8 cellular contexts compared by ENCODE assay signal in genomic region chr20:47502271-47502730, GRCh38. TPM values are rescaled to one million over a fixed set of nuclear protein-coding genes. Genes with fewer than 3 reads are reported as not detected.
DNase-seq lines count a peak whose midpoint lies in the region; ATAC-seq and TF ChIP-seq lines count a peak whose summit lies in the region.

No MANE protein-coding gene starts in this region.

- H3K9me3 Mint-ChIP-seq in T-helper 2 cell treated with Interferon-gamma antibody and Interleukin-4, amounts not matched to agents 5 μg/mL and 100 μg/mL, for 36 hours = no peaks in the 10 kb centered on the region
- H3K9me3 Mint-ChIP-seq in endothelial cell (ENCODE audit: unreplicated experiment) = no peaks in the 10 kb centered on the region
- peaks cover 0 to 2% (median 0%) of the 10 kb centered on the region in 11 donors for H3K9me3 Mint-ChIP-seq in naive thymus-derived CD4-positive, alpha-beta T cell

- H3K4me1 ChIP-seq in ACC112 (ENCODE audit: control insufficient read depth, insufficient read depth, low read length, unreplicated experiment) = peaks cover 5% of the 10 kb centered on the region
- peaks cover 26 to 34% of the 10 kb centered on the region in 2 donors for H3K4me1 ChIP-seq in naive thymus-derived CD4-positive, alpha-beta T cell (ENCODE audit: control insufficient read depth in 2 of 2, insufficient read depth in 2 of 2, low read length in 2 of 2)

- peak overlapping the region; percentile 93 for H2AFZ ChIP-seq in ACC112 (ENCODE audit: low read length, unreplicated experiment)

- peaks cover 44% of the 10 kb centered on the region for H3K4me1 Mint-ChIP-seq in T-helper 2 cell treated with Interferon-gamma antibody and Interleukin-4, amounts not matched to agents 5 μg/mL and 100 μg/mL, for 36 hours (ENCODE audit: low read depth)
- peaks cover 21% of the 10 kb centered on the region for H3K4me1 Mint-ChIP-seq in endothelial cell (ENCODE audit: unreplicated experiment)
- H3K4me1 Mint-ChIP-seq in naive thymus-derived CD4-positive, alpha-beta T cell = peaks cover 31 to 55% (median 49%) of the 10 kb centered on the region in 7 donors

- H3K27ac Mint-ChIP-seq in T-helper 2 cell treated with Interferon-gamma antibody and Interleukin-4, amounts not matched to agents 5 μg/mL and 100 μg/mL, for 36 hours = peak overlapping the region; percentile 74
- peak overlapping the region; percentile 88 for H3K27ac Mint-ChIP-seq in endothelial cell (ENCODE audit: unreplicated experiment)
- peak overlapping the region; percentile 78 to 98 (median 93) for H3K27ac Mint-ChIP-seq in naive thymus-derived CD4-positive, alpha-beta T cell

- DNase-seq in H7 (no peak), endothelial cell (ENCODE audit: low spot score) (no peak), NOMO-1 treated with dmso at 0.1 percent for 144 hours (lab: John Stamatoyannopoulos, UW; ENCODE audit: unreplicated experiment) (no peak), NCI-H1417 treated with DMSO at 0.1 percent for 48 hours (lab: John Stamatoyannopoulos, UW) (no peak)
- no peak for DNase-seq in T-helper 2 cell treated with Interferon-gamma antibody and Interleukin-4, amounts not matched to agents 5 μg/mL and 100 μg/mL, for 36 hours (ENCODE audit: low spot score)
- DNase-seq in naive thymus-derived CD4-positive, alpha-beta T cell = peak in 3 of 9 donors; percentile 27 to 37 (median 27)

- peaks cover 50% of the 10 kb centered on the region for H3K79me2 ChIP-seq in ACC112 (ENCODE audit: control insufficient read depth, insufficient read depth, low read length, unreplicated experiment)

- peak overlapping the region; percentile 99 for H3K4me3 Mint-ChIP-seq in T-helper 2 cell treated with Interferon-gamma antibody and Interleukin-4, amounts not matched to agents 5 μg/mL and 100 μg/mL, for 36 hours
- H3K4me3 Mint-ChIP-seq in endothelial cell (ENCODE audit: unreplicated experiment) = peak overlapping the region; percentile 99
- H3K4me3 Mint-ChIP-seq in naive thymus-derived CD4-positive, alpha-beta T cell = peak overlapping the region; percentile 80 to 99 (median 97)

- H3K36me3 ChIP-seq in ACC112 (ENCODE audit: insufficient read depth, low read length) = no peaks in the 10 kb centered on the region
- H3K36me3 ChIP-seq in H7 (replicated peaks; ENCODE audit: control insufficient read depth, insufficient read depth, low read length) = no peaks in the 10 kb centered on the region
- peaks cover 0 to 8% (median 0%) of the 10 kb centered on the region in 3 experiments for H3K36me3 ChIP-seq in naive thymus-derived CD4-positive, alpha-beta T cell (ENCODE audit: control insufficient read depth in 2 of 3, insufficient read depth in 3 of 3, low read length in 3 of 3)

- H3K27ac ChIP-seq in ACC112 (ENCODE audit: low read depth, low read length) = peak overlapping the region; percentile 76
- peak overlapping the region; percentile 80 for H3K27ac ChIP-seq in naive thymus-derived CD4-positive, alpha-beta T cell (ENCODE audit: low read depth, low read length)

- H3K9me3 ChIP-seq in naive thymus-derived CD4-positive, alpha-beta T cell (ENCODE audit: control insufficient read depth in 2 of 3, low read length in 3 of 3) = no peaks in the 10 kb centered on the region

- no peaks in the 10 kb centered on the region for H3K27me3 Mint-ChIP-seq in T-helper 2 cell treated with Interferon-gamma antibody and Interleukin-4, amounts not matched to agents 5 μg/mL and 100 μg/mL, for 36 hours (ENCODE audit: low read depth)
- peaks cover 3% of the 10 kb centered on the region for H3K27me3 Mint-ChIP-seq in endothelial cell (ENCODE audit: unreplicated experiment)
- H3K27me3 Mint-ChIP-seq in naive thymus-derived CD4-positive, alpha-beta T cell = peaks cover 0 to 2% (median 0%) of the 10 kb centered on the region in 5 donors

- H3K36me3 Mint-ChIP-seq in T-helper 2 cell treated with Interferon-gamma antibody and Interleukin-4, amounts not matched to agents 5 μg/mL and 100 μg/mL, for 36 hours (ENCODE audit: low read depth) = peaks cover 15% of the 10 kb centered on the region
- peaks cover 5% of the 10 kb centered on the region for H3K36me3 Mint-ChIP-seq in endothelial cell (ENCODE audit: low read depth, unreplicated experiment)
- H3K36me3 Mint-ChIP-seq in naive thymus-derived CD4-positive, alpha-beta T cell = peaks cover 0 to 12% (median 0%) of the 10 kb centered on the region in 5 donors

- H3K4me3 ChIP-seq in ACC112 (ENCODE audit: low read depth, low read length) (peak overlapping the region; percentile 84), H7 (ENCODE audit: insufficient read depth, low read depth, low read length) (peak overlapping the region; percentile 96)
- peak overlapping the region; percentile 86 for H3K4me3 ChIP-seq in naive thymus-derived CD4-positive, alpha-beta T cell (ENCODE audit: low read length)

- intact Hi-C loops in naive thymus-derived CD4-positive, alpha-beta T cell (cut with micrococcal nuclease) = loop anchor here (1.0 to 10.0 kb wide), 12 partner anchors 40 to 1776 kb away; partner anchors contain the start of genes ZMYND8 (in 2 of the 2), STAU1 (in 1 of the 2) and ZNFX1 (in 1 of the 2)

- CTCF ChIA-PET in naive thymus-derived CD4-positive, alpha-beta T cell (lab: Charles Lee) = interaction anchor here (0.6 to 1.2 kb wide), 4 partner anchors 57 to 159 kb away, joined by 3 to 5 read pairs (median 4); no protein-coding TSS in a partner anchor

- TF ChIP-seq CTCF in endothelial cell (IDR thresholded peaks at IDR 0.05; ENCODE audit: unreplicated experiment) = no peak

- POLR2A ChIA-PET in naive thymus-derived CD4-positive, alpha-beta T cell (lab: Charles Lee) = interaction anchor here (1.0 to 3.8 kb wide), 11 partner anchors 10 to 152 kb away, joined by 3 to 39 read pairs (median 6); partner anchors contain the start of gene ZMYND8

- peak; percentile 5 for ATAC-seq in naive thymus-derived CD4-positive, alpha-beta T cell
- ATAC-seq in HG02870 (IDR thresholded peaks at IDR 0.05; ENCODE audit: unreplicated experiment) = no peak

- H3K27me3 ChIP-seq in ACC112 (ENCODE audit: insufficient read depth, low read length) = no peaks in the 10 kb centered on the region
- H3K27me3 ChIP-seq in H7 (ENCODE audit: control insufficient read depth, insufficient read depth, low read length) = no peaks in the 10 kb centered on the region
- H3K27me3 ChIP-seq in naive thymus-derived CD4-positive, alpha-beta T cell (ENCODE audit: control insufficient read depth in 2 of 2, insufficient read depth in 2 of 2, low read length in 2 of 2) = no peaks in the 10 kb centered on the region

RNA-seq across cellular contexts. Expression of gene NCOA3, which starts 0.6 kb away (rescaled TPM):
- total RNA-seq in H7 (2014; rRNA removed; shearing (Covaris generic)) = 10.1 and 12.8 TPM in 2 replicates
- 54.8 TPM for total RNA-seq in endothelial cell (ENCODE audit: unreplicated experiment)
- total RNA-seq in naive thymus-derived CD4-positive, alpha-beta T cell = 100 to 1,000 TPM in 1 of 5 experiments, 10 to 100 TPM in 4; 75.0 to 115 (median 89.2) TPM
- polyA plus RNA-seq in naive thymus-derived CD4-positive, alpha-beta T cell = 10 to 100 TPM; 20.3 to 28.4 TPM
